In the genomic region with DNA sequence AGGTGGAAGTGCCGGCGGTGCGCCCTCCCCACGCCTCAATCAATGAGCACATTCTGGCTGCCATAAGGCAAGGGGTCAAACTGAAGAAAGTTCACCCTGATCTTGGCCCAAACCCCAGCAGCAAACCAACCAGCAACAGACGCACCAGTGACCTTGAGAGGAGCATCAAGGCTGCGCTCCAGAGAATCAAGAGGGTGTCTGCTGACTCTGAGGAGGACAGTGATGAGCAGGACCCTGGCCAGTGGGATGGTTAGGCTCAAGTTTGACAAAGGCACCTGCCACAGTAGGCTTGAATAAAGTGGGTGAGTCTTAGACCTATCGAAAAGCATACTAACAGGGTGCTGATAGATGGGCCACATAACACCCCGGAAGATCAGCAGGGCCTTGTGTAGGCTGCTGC, we compare ENCODE assay signal across 14 cellular contexts. TPM values are rescaled to one million over a fixed set of nuclear protein-coding genes. Genes with fewer than 3 reads are reported as not detected.
DNase-seq lines count a peak whose midpoint lies in the region; ATAC-seq and TF ChIP-seq lines count a peak whose summit lies in the region.
"Had no signal": no experiment of that assay in that cellular context is flagged by ENCODE, and none has a peak within 500 bp of the region (broad histone marks: within the 10 kb centered on the region; RNA-seq: fewer than 3 reads in every experiment).

No MANE protein-coding gene starts in this region.

- DNase-seq in activated CD4-positive, alpha-beta memory T cell treated with anti-CD3 and anti-CD28 coated beads, Interleukin-2, amount 10 ng/mL, durations not matched to agents 7 days and 5 days, result no peak
- no peak for DNase-seq in activated CD4-positive, alpha-beta memory T cell treated with anti-CD3 and anti-CD28 coated beads for 36 hours
- DNase-seq in T-helper 17 cell (no peak), GM10266 (ENCODE audit: extremely low spot score) (no peak), cortex of kidney (lab: John Stamatoyannopoulos, UW) (no peak)
- DNase-seq in stimulated activated effector memory CD8-positive, alpha-beta T cell treated with anti-CD3 and anti-CD28 coated beads, Interleukin-12 subunit alpha, Interleukin-12 subunit beta, amount 100 ng/mL, for 72 hours (ENCODE audit: low spot score in 2 of 2), result no peak
- no peak for DNase-seq in stimulated activated naive CD4-positive, alpha-beta T cell (lab: John Stamatoyannopoulos, UW)
- DNase-seq: activated gamma-delta T cell treated with Interleukin-2 at 50 U/mL for 16 hours, NCI-H1417 treated with DMSO at 0.1 percent for 48 hours, NCI-H69 had no signal

- no peaks in the 10 kb centered on the region for H3K9me3 ChIP-seq in T-helper 17 cell (ENCODE audit: control insufficient read depth, low read length, poor library complexity, severe bottlenecking)
- H3K9me3 ChIP-seq: HAP-1 had no signal

- intact Hi-C loops in activated CD4-positive, alpha-beta memory T cell treated with anti-CD3 and anti-CD28 coated beads for 36 hours (cut with micrococcal nuclease), result loop anchor here (5.0 kb wide), 1 partner anchor 119 kb away; a partner anchor contains a TSS

- CTCF ChIA-PET in activated CD4-positive, alpha-beta memory T cell treated with anti-CD3 and anti-CD28 coated beads, Interleukin-2, amount 10 ng/mL, durations not matched to agents 7 days and 5 days (lab: Charles Lee), result interaction anchor here (0.9 to 2.6 kb wide), 8 partner anchors 10 to 177 kb away, joined by 3 to 17 read pairs (median 6); a partner anchor contains a TSS
- CTCF ChIA-PET in activated CD4-positive, alpha-beta memory T cell treated with anti-CD3 and anti-CD28 coated beads for 36 hours (lab: Charles Lee), result interaction anchor here (0.7 to 1.2 kb wide), 7 partner anchors 16 to 1800 kb away, joined by 3 to 6 read pairs (median 3); no protein-coding TSS in a partner anchor

- peak overlapping the region; percentile 71 for H3K27ac Mint-ChIP-seq in activated CD4-positive, alpha-beta memory T cell treated with anti-CD3 and anti-CD28 coated beads, Interleukin-2, amount 10 ng/mL, durations not matched to agents 7 days and 5 days
- no peak overlapping the region for H3K27ac Mint-ChIP-seq in activated CD4-positive, alpha-beta memory T cell treated with anti-CD3 and anti-CD28 coated beads for 36 hours
- H3K27ac Mint-ChIP-seq in T-helper 17 cell, result peak overlapping the region; percentile 79
- peak overlapping the region; percentile 80 for H3K27ac Mint-ChIP-seq in stimulated activated effector memory CD8-positive, alpha-beta T cell treated with anti-CD3 and anti-CD28 coated beads, Interleukin-12 subunit alpha, Interleukin-12 subunit beta, amount 100 ng/mL, for 72 hours

- no peaks in the 10 kb centered on the region for H3K9me3 Mint-ChIP-seq in activated CD4-positive, alpha-beta memory T cell treated with anti-CD3 and anti-CD28 coated beads, Interleukin-2, amount 10 ng/mL, durations not matched to agents 7 days and 5 days
- H3K9me3 Mint-ChIP-seq in activated CD4-positive, alpha-beta memory T cell treated with anti-CD3 and anti-CD28 coated beads for 36 hours, result no peaks in the 10 kb centered on the region
- H3K9me3 Mint-ChIP-seq in stimulated activated effector memory CD8-positive, alpha-beta T cell treated with anti-CD3 and anti-CD28 coated beads, Interleukin-12 subunit alpha, Interleukin-12 subunit beta, amount 100 ng/mL, for 72 hours, result peaks cover 2% of the 10 kb centered on the region

- POLR2A ChIA-PET in activated CD4-positive, alpha-beta memory T cell treated with anti-CD3 and anti-CD28 coated beads, Interleukin-2, amount 10 ng/mL, durations not matched to agents 7 days and 5 days (lab: Charles Lee), result interaction anchor here (0.7 to 1.9 kb wide), 10 partner anchors 9 to 293 kb away, joined by 3 to 35 read pairs (median 4); a partner anchor contains a TSS
- POLR2A ChIA-PET in activated CD4-positive, alpha-beta memory T cell treated with anti-CD3 and anti-CD28 coated beads for 36 hours (lab: Charles Lee), result interaction anchor here (1.2 to 2.1 kb wide), 2 partner anchors 23 to 25 kb away, joined by 3 to 19 read pairs; no protein-coding TSS in a partner anchor

- H3K4me3 Mint-ChIP-seq in activated CD4-positive, alpha-beta memory T cell treated with anti-CD3 and anti-CD28 coated beads, Interleukin-2, amount 10 ng/mL, durations not matched to agents 7 days and 5 days, result no peak overlapping the region
- H3K4me3 Mint-ChIP-seq in activated CD4-positive, alpha-beta memory T cell treated with anti-CD3 and anti-CD28 coated beads for 36 hours, result no peak overlapping the region
- peak overlapping the region; percentile 53 for H3K4me3 Mint-ChIP-seq in T-helper 17 cell
- peak overlapping the region; percentile 37 for H3K4me3 Mint-ChIP-seq in stimulated activated effector memory CD8-positive, alpha-beta T cell treated with anti-CD3 and anti-CD28 coated beads, Interleukin-12 subunit alpha, Interleukin-12 subunit beta, amount 100 ng/mL, for 72 hours
- H3K4me3 Mint-ChIP-seq: nephron had no signal

- ATAC-seq in T-helper 17 cell (no peak), esophagus mucosa (peak; percentile 6)
- no peak for ATAC-seq in stimulated activated effector memory CD8-positive, alpha-beta T cell treated with anti-CD3 and anti-CD28 coated beads, Interleukin-12 subunit alpha, Interleukin-12 subunit beta, amount 100 ng/mL, for 72 hours

- peaks cover 92% of the 10 kb centered on the region for H3K36me3 Mint-ChIP-seq in activated CD4-positive, alpha-beta memory T cell treated with anti-CD3 and anti-CD28 coated beads, Interleukin-2, amount 10 ng/mL, durations not matched to agents 7 days and 5 days (ENCODE audit: low read depth)
- peaks cover 85% of the 10 kb centered on the region for H3K36me3 Mint-ChIP-seq in activated CD4-positive, alpha-beta memory T cell treated with anti-CD3 and anti-CD28 coated beads for 36 hours
- peaks cover 22% of the 10 kb centered on the region for H3K36me3 Mint-ChIP-seq in T-helper 17 cell (ENCODE audit: low read depth)
- H3K36me3 Mint-ChIP-seq in stimulated activated effector memory CD8-positive, alpha-beta T cell treated with anti-CD3 and anti-CD28 coated beads, Interleukin-12 subunit alpha, Interleukin-12 subunit beta, amount 100 ng/mL, for 72 hours, result peaks cover 98% of the 10 kb centered on the region

- H3K27me3 Mint-ChIP-seq in activated CD4-positive, alpha-beta memory T cell treated with anti-CD3 and anti-CD28 coated beads, Interleukin-2, amount 10 ng/mL, durations not matched to agents 7 days and 5 days, result no peaks in the 10 kb centered on the region
- no peaks in the 10 kb centered on the region for H3K27me3 Mint-ChIP-seq in activated CD4-positive, alpha-beta memory T cell treated with anti-CD3 and anti-CD28 coated beads for 36 hours
- no peaks in the 10 kb centered on the region for H3K27me3 Mint-ChIP-seq in T-helper 17 cell

- no peak for TF ChIP-seq CTCF in GM10266 (IDR thresholded peaks at IDR 0.05; ENCODE audit: control insufficient read depth, insufficient read depth, low read depth, missing control alignments)

- peaks cover 42% of the 10 kb centered on the region for H3K4me1 Mint-ChIP-seq in activated CD4-positive, alpha-beta memory T cell treated with anti-CD3 and anti-CD28 coated beads, Interleukin-2, amount 10 ng/mL, durations not matched to agents 7 days and 5 days
- peaks cover 23% of the 10 kb centered on the region for H3K4me1 Mint-ChIP-seq in activated CD4-positive, alpha-beta memory T cell treated with anti-CD3 and anti-CD28 coated beads for 36 hours (ENCODE audit: low read depth)
- H3K4me1 Mint-ChIP-seq in T-helper 17 cell, result peaks cover 9% of the 10 kb centered on the region
- H3K4me1 Mint-ChIP-seq in stimulated activated effector memory CD8-positive, alpha-beta T cell treated with anti-CD3 and anti-CD28 coated beads, Interleukin-12 subunit alpha, Interleukin-12 subunit beta, amount 100 ng/mL, for 72 hours, result peaks cover 53% of the 10 kb centered on the region
- H3K4me1 Mint-ChIP-seq: nephron had no signal

RNA-seq across cellular contexts. Expression of a gene that starts 23.9 kb away (rescaled TPM):
- total RNA-seq in activated CD4-positive, alpha-beta memory T cell treated with anti-CD3 and anti-CD28 coated beads, Interleukin-2, amount 10 ng/mL, durations not matched to agents 7 days and 5 days, result 10 to 100 TPM; 11.1 to 13.7 TPM
- total RNA-seq in activated CD4-positive, alpha-beta memory T cell treated with anti-CD3 and anti-CD28 coated beads for 36 hours, result 1 to 10 TPM; 4.2 to 5.3 TPM
- total RNA-seq in T-helper 17 cell (10 to 100 TPM; 91.2 to 99.7 TPM), esophagus mucosa (4.0 TPM)

RNA-seq across cellular contexts. Expression of a gene that starts 27.4 kb away (rescaled TPM):
- not detected for total RNA-seq in activated CD4-positive, alpha-beta memory T cell treated with anti-CD3 and anti-CD28 coated beads, Interleukin-2, amount 10 ng/mL, durations not matched to agents 7 days and 5 days
- not detected for total RNA-seq in activated CD4-positive, alpha-beta memory T cell treated with anti-CD3 and anti-CD28 coated beads for 36 hours
- total RNA-seq in T-helper 17 cell (not detected), esophagus mucosa (not detected)
- total RNA-seq: cerebellum had no signal

Comparison
In these comparisons a context has a peak if more than half of its experiments do, and no peak if none do; other contexts are left out.
1. H3K4me3 Mint-ChIP-seq: peak in T-helper 17 cell (single experiment) and stimulated activated effector memory CD8-positive, alpha-beta T cell treated with anti-CD3 and anti-CD28 coated beads, Interleukin-12 subunit alpha, Interleukin-12 subunit beta, amount 100 ng/mL, for 72 hours (single experiment); none in activated CD4-positive, alpha-beta memory T cell treated with anti-CD3 and anti-CD28 coated beads, Interleukin-2, amount 10 ng/mL, durations not matched to agents 7 days and 5 days (single experiment) and activated CD4-positive, alpha-beta memory T cell treated with anti-CD3 and anti-CD28 coated beads for 36 hours (single experiment).
2. RNA of a gene that starts 23.9 kb away (total RNA-seq): 91.2 to 99.7 TPM in T-helper 17 cell; 11.1 to 13.7 TPM in activated CD4-positive, alpha-beta memory T cell treated with anti-CD3 and anti-CD28 coated beads, Interleukin-2, amount 10 ng/mL, durations not matched to agents 7 days and 5 days, 4.2 to 5.3 TPM in activated CD4-positive, alpha-beta memory T cell treated with anti-CD3 and anti-CD28 coated beads for 36 hours and 4.0 TPM in esophagus mucosa (single experiment); every median in the first group is over 4 times any median in the second.